ENCODE assay signal across 9 cellular contexts in the genomic region with DNA sequence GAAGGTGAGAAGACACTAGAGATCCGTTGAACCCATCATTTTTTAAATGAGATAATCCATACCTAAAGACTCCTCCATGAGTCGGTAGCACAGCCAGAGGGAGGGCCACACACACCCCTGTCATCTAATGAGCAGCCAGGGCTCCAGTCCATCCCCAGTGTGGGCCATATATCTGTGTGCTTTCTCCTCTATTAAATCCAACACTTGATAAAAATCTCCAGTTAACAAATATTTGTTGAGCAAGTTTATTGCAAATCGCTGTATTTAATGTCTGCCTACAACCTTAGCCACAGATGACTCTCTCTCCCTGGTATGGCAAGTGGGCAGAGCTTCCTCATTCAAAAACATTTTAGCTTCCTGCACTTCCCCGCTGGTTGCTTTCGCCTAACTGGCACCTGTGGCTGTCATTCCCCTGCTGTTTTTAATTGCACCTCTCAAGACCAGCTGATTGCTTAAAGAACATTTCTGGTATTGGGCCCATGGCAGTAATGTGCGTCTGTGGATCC.
DNase-seq lines count a peak whose midpoint lies in the region; ATAC-seq and TF ChIP-seq lines count a peak whose summit lies in the region.
"Had no signal": no experiment of that assay in that cellular context is flagged by ENCODE, and none has a peak within 500 bp of the region (broad histone marks: within the 10 kb centered on the region; RNA-seq: fewer than 3 reads in every experiment).

No MANE protein-coding gene starts in this region.

- no peaks in the 10 kb centered on the region for H3K36me3 Mint-ChIP-seq in naive thymus-derived CD8-positive, alpha-beta T cell

- TF ChIP-seq CTCF in NB4 (IDR thresholded peaks at IDR 0.05; ENCODE audit: low read depth, low read length) (no peak), astrocyte of the spinal cord (IDR thresholded peaks at IDR 0.05; ENCODE audit: low read depth, low read length) (no peak)

- no peak for TF ChIP-seq POLR2A in NB4 (IDR thresholded peaks at IDR 0.05; ENCODE audit: extremely low read depth, insufficient read length)

- no peaks in the 10 kb centered on the region for H3K9me3 Mint-ChIP-seq in naive thymus-derived CD8-positive, alpha-beta T cell

- DNase-seq in Caki2 (ENCODE audit: low read depth) (peak; percentile 71), NB4 (ENCODE audit: low read depth) (peak; percentile 73), astrocyte of the spinal cord (ENCODE audit: low read depth, low spot score) (peak; percentile 76), retina (no peak), NCI-H2171 (lab: John Stamatoyannopoulos, UW) (no peak), NCI-H510A treated with DMSO at 0.1 percent for 48 hours (lab: John Stamatoyannopoulos, UW) (no peak)
- DNase-seq in naive thymus-derived CD8-positive, alpha-beta T cell = no peak
- DNase-seq: effector CD8-positive, alpha-beta T cell had no signal

- POLR2A ChIA-PET in naive thymus-derived CD8-positive, alpha-beta T cell (lab: Charles Lee) = interaction anchor here (0.6 to 2.0 kb wide), 3 partner anchors 14 to 27 kb away, joined by 3 to 10 read pairs (median 3); no protein-coding TSS in a partner anchor

- H3K4me1 Mint-ChIP-seq in naive thymus-derived CD8-positive, alpha-beta T cell = peaks cover 32 to 90% (median 58%) of the 10 kb centered on the region in 4 donors

- ATAC-seq in naive thymus-derived CD8-positive, alpha-beta T cell = peak; percentile 46 to 51
- no peak for ATAC-seq in HG02642 (IDR thresholded peaks at IDR 0.05; ENCODE audit: poor library complexity, unreplicated experiment)

- H3K4me3 ChIP-seq in NB4 (ENCODE audit: low read depth, low read length) = no peak overlapping the region
- no peak overlapping the region for H3K4me3 ChIP-seq in astrocyte of the spinal cord (ENCODE audit: low read depth, low read length)

- in situ Hi-C loops in Caki2 (cut with HindIII; ENCODE audit: low pct_unique_long_range_greater_than_20kb, low sequenced_read_pairs) (no loop called here), astrocyte of the spinal cord (cut with HindIII; ENCODE audit: low sequenced_read_pairs) (no loop called here)

- H3K27me3 Mint-ChIP-seq in naive thymus-derived CD8-positive, alpha-beta T cell = peaks cover 0 to 1% (median 0%) of the 10 kb centered on the region in 5 donors

- H3K27ac Mint-ChIP-seq in naive thymus-derived CD8-positive, alpha-beta T cell = peak overlapping the region in 8 of 10 donors; percentile 19 to 67 (median 47)

- H3K4me3 Mint-ChIP-seq in naive thymus-derived CD8-positive, alpha-beta T cell = peak overlapping the region in 8 of 10 donors; percentile 10 to 63 (median 58)

Comparison
In these comparisons a context has a peak if more than half of its experiments do, and no peak if none do; other contexts are left out.
1. DNase-seq: peak in Caki2 (single experiment), NB4 (single experiment) and astrocyte of the spinal cord (single experiment); none in naive thymus-derived CD8-positive, alpha-beta T cell (0 of 10), retina (single experiment), NCI-H2171 (single experiment) and NCI-H510A treated with DMSO at 0.1 percent for 48 hours (single experiment).